1 cellular context compared by ENCODE assay signal in the genomic region with DNA sequence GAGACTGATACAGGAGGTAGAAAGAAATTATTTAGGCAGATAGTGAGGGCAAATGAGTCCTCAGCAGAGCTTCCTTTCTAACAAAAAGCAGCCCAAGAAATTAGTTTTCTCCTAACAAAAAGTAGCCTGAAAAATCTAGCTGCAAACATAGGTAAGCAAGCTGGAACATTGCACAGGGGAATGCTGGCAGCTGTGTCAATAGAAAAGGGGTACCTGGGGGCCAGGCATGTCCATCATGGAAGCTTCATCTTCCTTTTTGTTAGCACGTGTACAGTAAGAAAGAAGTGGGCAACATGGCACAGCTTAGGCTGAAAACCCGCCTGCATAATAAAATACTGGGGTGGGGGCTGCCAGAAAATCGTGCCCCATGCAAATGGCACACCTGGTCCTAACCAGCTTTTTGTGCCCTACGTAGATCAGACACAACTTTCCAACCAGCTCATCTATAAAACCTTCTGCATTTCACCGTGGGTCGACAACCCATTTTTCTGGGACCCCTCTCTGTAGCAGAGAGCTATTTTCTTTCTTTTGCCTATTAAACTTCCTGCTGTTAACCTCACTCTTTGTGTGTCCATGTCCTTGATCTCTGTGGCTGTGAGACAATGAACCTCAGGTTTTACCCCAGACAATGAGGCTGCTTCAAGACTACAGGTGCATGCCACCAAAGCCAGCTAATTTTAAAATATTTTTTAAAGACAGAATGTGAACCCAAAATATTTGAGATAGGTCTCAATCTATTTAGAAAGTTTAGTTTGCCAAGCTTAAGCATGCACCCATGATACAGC.
TF ChIP-seq lines count a peak whose summit lies in the region.

No MANE protein-coding gene starts in this region.

TF ChIP-seq in K562, 482 proteins besides CTCF, POLR2A, EP300 and RAD21:
- TF ChIP-seq NR4A1 (CRISPR knock-in tag; IDR thresholded peaks at IDR 0.05): no peak
- TF ChIP-seq NR4A1 (tag; IDR thresholded peaks at IDR 0.05): no peak
- TF ChIP-seq ZFP36 (IDR thresholded peaks at IDR 0.05; ENCODE audit: low read depth, low read length, partially characterized antibody): peak; percentile 84
- TF ChIP-seq, protein P1, sequence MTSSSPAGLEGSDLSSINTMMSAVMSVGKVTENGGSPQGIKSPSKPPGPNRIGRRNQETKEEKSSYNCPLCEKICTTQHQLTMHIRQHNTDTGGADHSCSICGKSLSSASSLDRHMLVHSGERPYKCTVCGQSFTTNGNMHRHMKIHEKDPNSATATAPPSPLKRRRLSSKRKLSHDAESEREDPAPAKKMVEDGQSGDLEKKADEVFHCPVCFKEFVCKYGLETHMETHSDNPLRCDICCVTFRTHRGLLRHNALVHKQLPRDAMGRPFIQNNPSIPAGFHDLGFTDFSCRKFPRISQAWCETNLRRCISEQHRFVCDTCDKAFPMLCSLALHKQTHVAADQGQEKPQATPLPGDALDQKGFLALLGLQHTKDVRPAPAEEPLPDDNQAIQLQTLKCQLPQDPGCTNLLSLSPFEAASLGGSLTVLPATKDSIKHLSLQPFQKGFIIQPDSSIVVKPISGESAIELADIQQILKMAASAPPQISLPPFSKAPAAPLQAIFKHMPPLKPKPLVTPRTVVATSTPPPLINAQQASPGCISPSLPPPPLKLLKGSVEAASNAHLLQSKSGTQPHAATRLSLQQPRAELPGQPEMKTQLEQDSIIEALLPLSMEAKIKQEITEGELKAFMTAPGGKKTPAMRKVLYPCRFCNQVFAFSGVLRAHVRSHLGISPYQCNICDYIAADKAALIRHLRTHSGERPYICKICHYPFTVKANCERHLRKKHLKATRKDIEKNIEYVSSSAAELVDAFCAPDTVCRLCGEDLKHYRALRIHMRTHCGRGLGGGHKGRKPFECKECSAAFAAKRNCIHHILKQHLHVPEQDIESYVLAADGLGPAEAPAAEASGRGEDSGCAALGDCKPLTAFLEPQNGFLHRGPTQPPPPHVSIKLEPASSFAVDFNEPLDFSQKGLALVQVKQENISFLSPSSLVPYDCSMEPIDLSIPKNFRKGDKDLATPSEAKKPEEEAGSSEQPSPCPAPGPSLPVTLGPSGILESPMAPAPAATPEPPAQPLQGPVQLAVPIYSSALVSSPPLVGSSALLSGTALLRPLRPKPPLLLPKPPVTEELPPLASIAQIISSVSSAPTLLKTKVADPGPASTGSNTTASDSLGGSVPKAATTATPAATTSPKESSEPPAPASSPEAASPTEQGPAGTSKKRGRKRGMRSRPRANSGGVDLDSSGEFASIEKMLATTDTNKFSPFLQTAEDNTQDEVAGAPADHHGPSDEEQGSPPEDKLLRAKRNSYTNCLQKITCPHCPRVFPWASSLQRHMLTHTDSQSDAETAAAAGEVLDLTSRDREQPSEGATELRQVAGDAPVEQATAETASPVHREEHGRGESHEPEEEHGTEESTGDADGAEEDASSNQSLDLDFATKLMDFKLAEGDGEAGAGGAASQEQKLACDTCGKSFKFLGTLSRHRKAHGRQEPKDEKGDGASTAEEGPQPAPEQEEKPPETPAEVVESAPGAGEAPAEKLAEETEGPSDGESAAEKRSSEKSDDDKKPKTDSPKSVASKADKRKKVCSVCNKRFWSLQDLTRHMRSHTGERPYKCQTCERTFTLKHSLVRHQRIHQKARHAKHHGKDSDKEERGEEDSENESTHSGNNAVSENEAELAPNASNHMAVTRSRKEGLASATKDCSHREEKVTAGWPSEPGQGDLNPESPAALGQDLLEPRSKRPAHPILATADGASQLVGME (CRISPR knock-in tag; IDR thresholded peaks at IDR 0.05): no peak
- no peak for TF ChIP-seq NFE2 (IDR thresholded peaks at IDR 0.05; ENCODE audit: low read depth)
- TF ChIP-seq ZNF398 (CRISPR knock-in tag; IDR thresholded peaks at IDR 0.05): no peak
